ENCODE assay signal across 1 cellular context in the genomic region with DNA sequence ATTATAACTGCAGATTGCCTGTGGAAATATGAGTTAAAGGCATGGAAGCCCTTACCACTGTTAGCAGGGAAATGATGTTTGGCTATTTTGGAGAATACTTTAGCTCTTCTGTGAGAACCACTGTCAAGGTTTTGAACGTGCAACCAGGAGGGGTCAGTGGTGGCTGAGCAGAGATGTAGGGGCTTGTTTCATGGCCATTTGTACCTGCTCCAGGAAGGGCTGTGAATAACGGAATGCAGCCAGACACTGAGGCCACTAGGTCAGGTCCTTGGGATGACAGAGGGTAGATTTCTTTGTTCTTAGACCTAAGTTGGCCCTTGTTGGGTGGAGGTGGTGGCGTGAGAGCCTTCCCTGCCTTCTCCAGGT.
TF ChIP-seq lines count a peak whose summit lies in the region.

No MANE protein-coding gene starts in this region.

TF ChIP-seq in H1, 55 proteins besides CTCF, POLR2A, EP300 and RAD21:
- no peak for TF ChIP-seq MAX (IDR thresholded peaks at IDR 0.05)
- no peak for TF ChIP-seq CREB1 (IDR thresholded peaks at IDR 0.05)
- no peak for TF ChIP-seq SIRT6 (IDR thresholded peaks at IDR 0.05; ENCODE audit: low read length)
- no peak for TF ChIP-seq TAF7 (optimal IDR thresholded peaks at IDR 0.05; ENCODE audit: borderline replicate concordance, low read depth, low read length)
- TF ChIP-seq POU5F1 (IDR thresholded peaks at IDR 0.05; ENCODE audit: low read depth, low read length) = no peak
- no peak for TF ChIP-seq RBBP5 (IDR thresholded peaks at IDR 0.05; ENCODE audit: borderline replicate concordance, low read depth, low read length)
TF ChIP-seq in H1: peak in this region for 0.
